ENCODE assay signal across 19 cellular contexts in genomic region chr12:114885501-114885900, GRCh38.
A peak's percentile ranks its signal among the peaks of the same experiment; 100 is the strongest.
DNase-seq lines count a peak whose midpoint lies in the region; ATAC-seq and TF ChIP-seq lines count a peak whose summit lies in the region.
"Had no signal": no experiment of that assay in that cellular context is flagged by ENCODE, and none has a peak within 500 bp of the region (broad histone marks: within the 10 kb centered on the region; RNA-seq: fewer than 3 reads in every experiment).

No MANE protein-coding gene starts in this region.

- no peak overlapping the region for H3K4me3 ChIP-seq in right lobe of liver
- H3K4me3 ChIP-seq: BLaER1, GM12878, GM23338 had no signal

- no peaks in the 10 kb centered on the region for H3K4me1 ChIP-seq in right lobe of liver
- H3K4me1 ChIP-seq: BLaER1, Caco-2 had no signal

- H3K4me3 Mint-ChIP-seq in endothelial cell (ENCODE audit: unreplicated experiment), result no peak overlapping the region
- H3K4me3 Mint-ChIP-seq: B cell; CD4-positive, CD25-positive, alpha-beta regulatory T cell; CD8-positive, alpha-beta T cell; GM23338; H9 had no signal

- 70% methylated on average over 4 of the region's 4 CpGs for WGBS in right lobe of liver (ENCODE audit: insufficient coverage, low coverage, low lambda C conversion rate, missing lambda C conversion rate)

- no peaks in the 10 kb centered on the region for H3K9me3 Mint-ChIP-seq in endothelial cell (ENCODE audit: unreplicated experiment)
- H3K9me3 Mint-ChIP-seq: CD8-positive, alpha-beta T cell; GM23338; H9 had no signal

- intact Hi-C loops in right lobe of liver (cut with DNase I) (no loop called here), left colon (cut with DNase I, micrococcal nuclease) (no loop called here)

- H3K27ac Mint-ChIP-seq in endothelial cell (ENCODE audit: unreplicated experiment), result no peak overlapping the region
- H3K27ac Mint-ChIP-seq: B cell; CD4-positive, CD25-positive, alpha-beta regulatory T cell; CD8-positive, alpha-beta T cell; GM23338; H9 had no signal

- TF ChIP-seq CTCF in right lobe of liver (IDR thresholded peaks at IDR 0.05) (peak in 1 of 4 donors; percentile 14), endothelial cell (IDR thresholded peaks at IDR 0.05; ENCODE audit: unreplicated experiment) (no peak)

- peak overlapping the region in 1 of 3 donors; percentile 26 for H3K27ac ChIP-seq in right lobe of liver
- H3K27ac ChIP-seq: 22Rv1, BLaER1, C4-2B had no signal

- peak; percentile 87 for ATAC-seq in left lobe of liver
- peak; percentile 50 to 95 (median 72) for ATAC-seq in right lobe of liver
- no peak for ATAC-seq in GM19397 (IDR thresholded peaks at IDR 0.05; ENCODE audit: unreplicated experiment)
- no peak for ATAC-seq in left colon
- ATAC-seq: CD8-positive, alpha-beta T cell; GM12878; GM23338; HCT116 had no signal

- H3K4me1 Mint-ChIP-seq in endothelial cell (ENCODE audit: unreplicated experiment), result no peaks in the 10 kb centered on the region
- H3K4me1 Mint-ChIP-seq: B cell; CD4-positive, CD25-positive, alpha-beta regulatory T cell had no signal

- no peaks in the 10 kb centered on the region for H3K9me3 ChIP-seq in right lobe of liver
- H3K9me3 ChIP-seq: BLaER1, Caco-2 had no signal

- peak; percentile 14 for DNase-seq in NCI-H69 (lab: John Stamatoyannopoulos, UW)
- no peak for DNase-seq in left lobe of liver (ENCODE audit: low spot score)
- peak in 1 of 3 donors; percentile 41 for DNase-seq in right lobe of liver
- no peak for DNase-seq in endothelial cell (ENCODE audit: low spot score)
- no peak for DNase-seq in left colon
- DNase-seq: Caco-2; CD4-positive, CD25-positive, alpha-beta regulatory T cell; CD8-positive, alpha-beta T cell; DMS153; DND-41; H9 had no signal

- no peaks in the 10 kb centered on the region for H3K27me3 Mint-ChIP-seq in endothelial cell (ENCODE audit: unreplicated experiment)
- H3K27me3 Mint-ChIP-seq: B cell; CD4-positive, CD25-positive, alpha-beta regulatory T cell had no signal

- TF ChIP-seq POLR2A in right lobe of liver (IDR thresholded peaks at IDR 0.05), result no peak

- H3K27me3 ChIP-seq in right lobe of liver, result no peaks in the 10 kb centered on the region
- H3K27me3 ChIP-seq: BLaER1 had no signal

- H3K36me3 Mint-ChIP-seq in endothelial cell (ENCODE audit: low read depth, unreplicated experiment), result no peaks in the 10 kb centered on the region
- H3K36me3 Mint-ChIP-seq: CD4-positive, CD25-positive, alpha-beta regulatory T cell; CD8-positive, alpha-beta T cell had no signal

- H3K36me3 ChIP-seq in right lobe of liver, result no peaks in the 10 kb centered on the region
- H3K36me3 ChIP-seq: BLaER1 had no signal

Comparison
In these comparisons a context has a peak if more than half of its experiments do, and no peak if none do; other contexts are left out.
1. ATAC-seq: peak in left lobe of liver (single experiment) and right lobe of liver (4 of 4); none in GM19397 (single experiment) and left colon (single experiment).